ENCODE assay signal across 8 cellular contexts in genomic region chr2:95414015-95414594, GRCh38. TPM values are rescaled to one million over a fixed set of nuclear protein-coding genes. Genes with fewer than 3 reads are reported as not detected.
DNase-seq lines count a peak whose midpoint lies in the region; ATAC-seq and TF ChIP-seq lines count a peak whose summit lies in the region.
"Not testable (repeated sequence)": the region's sequence is repeated elsewhere in the genome, so short reads cannot be mapped to it uniquely, and the experiment has no call there.

No MANE protein-coding gene starts in this region.

- not testable (repeated sequence) for H3K9me3 Mint-ChIP-seq in nephron progenitor cell

- TF ChIP-seq CTCF in nephron progenitor cell (IDR thresholded peaks at IDR 0.05), result peak; percentile 75

- H3K4me3 Mint-ChIP-seq in nephron progenitor cell, result not testable (repeated sequence)

- DNase-seq in GM04504 (ENCODE audit: low read depth) (peak; percentile 49), NCI-H1092 (lab: John Stamatoyannopoulos, UW) (peak; percentile 28), SK-N-DZ (ENCODE audit: low spot score) (peak; percentile 56), fibroblast of peridontal ligament (ENCODE audit: extremely low read depth) (peak; percentile 79), nephron progenitor cell (peak; percentile 87), stromal cell of bone marrow (ENCODE audit: low read depth) (peak; percentile 50)
- peak; percentile 40 for DNase-seq in activated effector memory CD4-positive, alpha-beta T cell treated with Interleukin-2 at 50 U/mL for 16 hours

- H3K27me3 Mint-ChIP-seq in nephron progenitor cell (ENCODE audit: low read depth, poor library complexity), result not testable (repeated sequence)

- H3K27ac Mint-ChIP-seq in nephron progenitor cell, result not testable (repeated sequence)

- peaks cover 16% of the 10 kb centered on the region for H3K36me3 Mint-ChIP-seq in nephron progenitor cell (ENCODE audit: low read depth)

- H3K4me1 Mint-ChIP-seq in nephron progenitor cell, result not testable (repeated sequence)

- ATAC-seq in HG02588 (IDR thresholded peaks at IDR 0.05; ENCODE audit: unreplicated experiment), result peak; percentile 85

RNA-seq across cellular contexts. Expression of gene FAHD2A, which starts 11.6 kb away (rescaled TPM):
- 24.4 and 31.2 TPM in 2 replicates for polyA plus RNA-seq in SK-N-DZ (2014; cell fraction: cytosol; rRNA removed)
- 61.1 and 70.7 TPM in 2 replicates for polyA plus RNA-seq in SK-N-DZ (2014; cell fraction: nucleus; rRNA removed)

Comparison
In these comparisons a context has a peak if more than half of its experiments do, and no peak if none do; other contexts are left out.
1. Peak in every context shown above with its lines: DNase-seq and ATAC-seq.
2. DNase-seq: peak in every context shown above with its lines; median percentile 87 in nephron progenitor cell; 79 in fibroblast of peridontal ligament; 56 in SK-N-DZ; 50 in stromal cell of bone marrow; 49 in GM04504; 40 in activated effector memory CD4-positive, alpha-beta T cell treated with Interleukin-2 at 50 U/mL for 16 hours; 28 in NCI-H1092.